ENCODE assay signal across 1 cellular context in genomic region chr2:75592028-75592427, GRCh38.
TF ChIP-seq lines count a peak whose summit lies in the region.

No MANE protein-coding gene starts in this region.

TF ChIP-seq in IMR-90, 13 proteins besides CTCF, POLR2A, EP300 and RAD21 (continued from another document):
- peak; percentile 94 for TF ChIP-seq CEBPB (IDR thresholded peaks at IDR 0.05; ENCODE audit: low read depth, low read length)
- no peak for TF ChIP-seq MAZ (IDR thresholded peaks at IDR 0.05; ENCODE audit: borderline replicate concordance, low read depth, low read length)
- TF ChIP-seq BHLHE40 (IDR thresholded peaks at IDR 0.05; ENCODE audit: low read depth, low read length): 0 out of 2 replicates have a peak, but pooled peaks have one; percentile 41
